In the genomic region with DNA sequence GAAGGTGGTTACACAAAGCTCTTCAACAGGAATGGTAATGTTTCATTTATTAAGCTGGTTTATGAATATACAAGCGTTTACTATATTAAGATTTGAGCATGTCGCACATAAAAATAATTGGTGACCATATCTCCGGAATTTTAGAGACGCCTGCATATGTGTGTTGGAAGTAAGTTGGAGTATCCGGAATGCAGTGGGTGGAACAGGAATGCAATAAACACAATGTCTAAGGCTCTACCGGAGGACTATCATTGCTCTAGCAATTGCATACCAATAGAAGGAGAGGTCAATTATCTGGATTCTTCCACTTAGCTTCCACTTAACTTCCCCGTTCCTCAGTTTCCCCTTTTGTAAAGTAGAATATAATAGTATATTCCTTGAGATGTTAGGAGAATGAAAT, we compare ENCODE assay signal across 8 cellular contexts. TPM values are rescaled to one million over a fixed set of nuclear protein-coding genes. Genes with fewer than 3 reads are reported as not detected.
DNase-seq lines count a peak whose midpoint lies in the region; ATAC-seq and TF ChIP-seq lines count a peak whose summit lies in the region.

No MANE protein-coding gene starts in this region.

- in situ Hi-C loops in IMR-90 (cut with MboI; ENCODE audit: low sequenced_read_pairs): no loop called here

- H2BK120ac ChIP-seq in IMR-90 (ENCODE audit: low read depth, low read length): no peak overlapping the region

- H4K20me1 ChIP-seq in IMR-90 (ENCODE audit: insufficient read depth, low read length): no peaks in the 10 kb centered on the region

- no CpG with 5 or more reads among the region's 7 CpGs for WGBS in IMR-90 (ENCODE audit: extremely low coverage in 2 of 2, insufficient read length in 1 of 2), 2 experiments
- 37% methylated on average over 7 of the region's 7 CpGs for WGBS in prostate gland

- H4K8ac ChIP-seq in IMR-90 (ENCODE audit: low read depth in 2 of 2, low read length in 2 of 2): no peak overlapping the region; a peak in 1 of 4 replicates

- POLR2A ChIA-PET in IMR-90 (lab: Charles Lee; ENCODE audit: unreplicated experiment): no interaction called here

- H3K4me1 ChIP-seq in IMR-90 (ENCODE audit: control insufficient read depth, insufficient read depth, low read length) (peaks cover 5% of the 10 kb centered on the region; the same call in 1 of the 2 replicates), muscle layer of duodenum (ENCODE audit: control insufficient read depth in 1 of 2, insufficient read depth in 2 of 2, low read length in 2 of 2) (no peaks in the 10 kb centered on the region), prostate gland (replicated peaks) (no peaks in the 10 kb centered on the region)

- no peaks in the 10 kb centered on the region for H3K27me3 ChIP-seq in IMR-90 (ENCODE audit: control insufficient read depth, insufficient read depth, low read length)
- H3K27me3 ChIP-seq in muscle layer of duodenum (ENCODE audit: low read depth, low read length): no peaks in the 10 kb centered on the region
- H3K27me3 ChIP-seq in prostate gland (replicated peaks; ENCODE audit: insufficient read depth): no peaks in the 10 kb centered on the region

- H3K4me3 ChIP-seq in AG09309 (ENCODE audit: control insufficient read depth, low read depth, low read length) (peak overlapping the region; percentile 60), IMR-90 (ENCODE audit: insufficient read depth, low read depth, low read length) (0 out of 2 replicates have a peak overlapping the region, but pooled peaks have one; percentile 90), muscle layer of duodenum (ENCODE audit: low read depth in 1 of 2, low read length in 2 of 2) (peak overlapping the region; percentile 62 to 90), prostate gland (peak overlapping the region in 1 of 2 donors; percentile 70)

- H2AK5ac ChIP-seq in IMR-90 (ENCODE audit: low read depth, low read length): no peak overlapping the region

- H3K9me1 ChIP-seq in IMR-90 (ENCODE audit: insufficient read depth, low read length): no peaks in the 10 kb centered on the region

- DNase-seq in AG09309 (ENCODE audit: low read depth): no peak
- DNase-seq in IMR-90: peak; percentile 39
- peak; percentile 8 for DNase-seq in cerebellum (ENCODE audit: low spot score)
- DNase-seq in prostate gland (ENCODE audit: low spot score): no peak
- no peak for DNase-seq in NCI-H2171 (lab: John Stamatoyannopoulos, UW)

- H3K36me3 ChIP-seq in IMR-90 (ENCODE audit: control insufficient read depth, insufficient read depth, low read length): no peaks in the 10 kb centered on the region
- H3K36me3 ChIP-seq in muscle layer of duodenum (ENCODE audit: control insufficient read depth in 1 of 2, insufficient read depth in 2 of 2, low read length in 2 of 2): no peaks in the 10 kb centered on the region
- H3K36me3 ChIP-seq in prostate gland: no peaks in the 10 kb centered on the region

- H3K23ac ChIP-seq in IMR-90 (ENCODE audit: low read depth, low read length): no peak overlapping the region

- no peak for TF ChIP-seq CTCF in AG09309 (IDR thresholded peaks at IDR 0.05; ENCODE audit: control insufficient read depth, insufficient read depth, low read depth, low read length, missing control alignments)
- no peak for TF ChIP-seq CTCF in IMR-90 (conservative IDR thresholded peaks at IDR 0.05; ENCODE audit: low read depth, low read length)
- TF ChIP-seq CTCF in prostate gland (IDR thresholded peaks at IDR 0.05): no peak

- H3K4me2 ChIP-seq in IMR-90 (ENCODE audit: low read depth, low read length): peak overlapping the region; percentile 81

- TF ChIP-seq POLR2A in IMR-90 (IDR thresholded peaks at IDR 0.05; ENCODE audit: low read depth, low read length) (no peak), prostate gland (IDR thresholded peaks at IDR 0.05) (no peak)

- H4K91ac ChIP-seq in IMR-90 (ENCODE audit: insufficient read depth, low read depth, low read length): no peak overlapping the region

- no peak overlapping the region for H3K4ac ChIP-seq in IMR-90 (ENCODE audit: low read depth, low read length)

- no TSS peak for BruUV-seq in IMR-90 (replicated peaks; lab: Mats Ljungman, UMichigan)

- ATAC-seq in IMR-90 (ENCODE audit: low read depth): peak; percentile 8; the same call in 1 of the 2 replicates
- no peak for ATAC-seq in HG03565 (IDR thresholded peaks at IDR 0.05; ENCODE audit: unreplicated experiment)
- no peak for ATAC-seq in HG03196 (IDR thresholded peaks at IDR 0.05; ENCODE audit: unreplicated experiment)

- H2AFZ ChIP-seq in IMR-90 (replicated peaks; ENCODE audit: low read length, poor library complexity): no peak overlapping the region

- no peak overlapping the region for H3K9ac ChIP-seq in IMR-90 (ENCODE audit: low read depth, low read length)

- intact Hi-C loops in IMR-90 (cut with micrococcal nuclease): loop anchor here (10.0 kb wide), 3 partner anchors 90 to 780 kb away; no protein-coding TSS in a partner anchor
- intact Hi-C loops in prostate gland (cut with DNase I): no loop called here

- no peak overlapping the region for H3K18ac ChIP-seq in IMR-90 (ENCODE audit: low read depth, low read length)

- no peak overlapping the region for H3K14ac ChIP-seq in IMR-90 (replicated peaks; ENCODE audit: low read depth, low read length)

- no peak overlapping the region for H2BK20ac ChIP-seq in IMR-90 (ENCODE audit: low read depth, low read length)

- CTCF ChIA-PET in IMR-90 (lab: Yijun Ruan, JAX): no interaction called here

- H4K5ac ChIP-seq in IMR-90 (ENCODE audit: low read depth, low read length): no peak overlapping the region

- H2BK15ac ChIP-seq in IMR-90 (ENCODE audit: low read depth, low read length): no peak overlapping the region

- H3K79me1 ChIP-seq in IMR-90 (ENCODE audit: low read depth in 1 of 2, low read length in 2 of 2): peaks cover 6 to 16% of the 10 kb centered on the region in 2 experiments; a peak in 2 of 4 replicates

- no peaks in the 10 kb centered on the region for H3K9me3 ChIP-seq in IMR-90 (ENCODE audit: control insufficient read depth, insufficient read depth, low read length)
- H3K9me3 ChIP-seq in muscle layer of duodenum (ENCODE audit: control insufficient read depth in 1 of 2, low read length in 2 of 2): no peaks in the 10 kb centered on the region
- no peaks in the 10 kb centered on the region for H3K9me3 ChIP-seq in prostate gland

- H2AK9ac ChIP-seq in IMR-90 (replicated peaks; ENCODE audit: low read depth, low read length, poor library complexity): no peak overlapping the region

- no peak overlapping the region for H2BK5ac ChIP-seq in IMR-90 (ENCODE audit: low read depth, low read length, poor library complexity, severe bottlenecking)

- no peak overlapping the region for H3K56ac ChIP-seq in IMR-90 (ENCODE audit: extremely low read depth, insufficient read depth, low read length)

- dilution Hi-C loops in IMR-90 (cut with HindIII; ENCODE audit: low sequenced_read_pairs, unreplicated experiment): no loop called here

- no peak for TF ChIP-seq RAD21 in IMR-90 (IDR thresholded peaks at IDR 0.05; ENCODE audit: low read length)

- H3K27ac ChIP-seq in IMR-90 (ENCODE audit: insufficient read depth, low read length) (no peak overlapping the region), muscle layer of duodenum (ENCODE audit: low read length) (no peak overlapping the region), prostate gland (no peak overlapping the region)

TF ChIP-seq in IMR-90, 13 proteins besides CTCF, POLR2A, EP300 and RAD21:
- TF ChIP-seq FOS (IDR thresholded peaks at IDR 0.05; ENCODE audit: low read depth, low read length) (no peak), SMC3 (IDR thresholded peaks at IDR 0.05; ENCODE audit: low read depth, low read length) (no peak), CHD1 (IDR thresholded peaks at IDR 0.05; ENCODE audit: low read depth, low read length) (no peak), MXI1 (IDR thresholded peaks at IDR 0.05; ENCODE audit: borderline replicate concordance, low read depth, low read length) (no peak), MAZ (IDR thresholded peaks at IDR 0.05; ENCODE audit: borderline replicate concordance, low read depth, low read length) (no peak)
- TF ChIP-seq, protein P1, sequence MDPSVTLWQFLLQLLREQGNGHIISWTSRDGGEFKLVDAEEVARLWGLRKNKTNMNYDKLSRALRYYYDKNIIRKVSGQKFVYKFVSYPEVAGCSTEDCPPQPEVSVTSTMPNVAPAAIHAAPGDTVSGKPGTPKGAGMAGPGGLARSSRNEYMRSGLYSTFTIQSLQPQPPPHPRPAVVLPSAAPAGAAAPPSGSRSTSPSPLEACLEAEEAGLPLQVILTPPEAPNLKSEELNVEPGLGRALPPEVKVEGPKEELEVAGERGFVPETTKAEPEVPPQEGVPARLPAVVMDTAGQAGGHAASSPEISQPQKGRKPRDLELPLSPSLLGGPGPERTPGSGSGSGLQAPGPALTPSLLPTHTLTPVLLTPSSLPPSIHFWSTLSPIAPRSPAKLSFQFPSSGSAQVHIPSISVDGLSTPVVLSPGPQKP (IDR thresholded peaks at IDR 0.05; ENCODE audit: borderline replicate concordance, low read depth, low read length): no peak

RNA-seq across cellular contexts. Expression of a gene that starts 1.1 kb away (rescaled TPM):
- total RNA-seq in IMR-90 (2012; rRNA removed): 18.3 and 21.4 TPM in 2 replicates
- 7.9 and 9.2 TPM in 2 replicates for polyA plus RNA-seq in IMR-90 (2012; rRNA removed)
- 1.7 and 2.2 TPM in 2 replicates for polyA plus RNA-seq in IMR-90 (2012; cell fraction: cytosol; rRNA removed)
- 4.6 and 12.0 TPM in 2 replicates for polyA plus RNA-seq in IMR-90 (2012; cell fraction: nucleus; rRNA removed; ENCODE audit: low replicate concordance)
- total RNA-seq in cerebellum: 69.1 TPM
- total RNA-seq in prostate gland: 10 to 100 TPM; 12.0 to 16.5 TPM

Comparison
In these comparisons a context has a peak if more than half of its experiments do, and no peak if none do; other contexts are left out.
1. DNase-seq: peak in IMR-90 (single experiment) and cerebellum (single experiment); none in AG09309 (single experiment), prostate gland (single experiment) and NCI-H2171 (single experiment).